ENCODE assay signal across 8 cellular contexts in genomic region chr17:37047631-37048104, GRCh38.
DNase-seq lines count a peak whose midpoint lies in the region; ATAC-seq and TF ChIP-seq lines count a peak whose summit lies in the region.

No MANE protein-coding gene starts in this region.

- no peaks in the 10 kb centered on the region for H3K9me3 ChIP-seq in AG04450 (ENCODE audit: control insufficient read depth, insufficient read depth, low read length)

- TF ChIP-seq CTCF in AG04450 (IDR thresholded peaks at IDR 0.05; ENCODE audit: low read depth, low read length) (peak; percentile 90), cardiac fibroblast (IDR thresholded peaks at IDR 0.05; ENCODE audit: low read depth, low read length) (peak; percentile 91)

- H3K4me3 ChIP-seq in AG04450 (ENCODE audit: low read depth, low read length) (no peak overlapping the region), H7 (ENCODE audit: insufficient read depth, low read depth, low read length) (no peak overlapping the region), cardiac fibroblast (replicated peaks in 1 of 2; ENCODE audit: low read depth in 2 of 2, low read length in 2 of 2) (no peak overlapping the region)

- ATAC-seq in GM19397 (IDR thresholded peaks at IDR 0.05; ENCODE audit: unreplicated experiment): no peak

- peak; percentile 57 for DNase-seq in AG04450 (ENCODE audit: low read depth, low spot score)
- DNase-seq in H7: peak; percentile 89
- DNase-seq in NCI-H345 treated with DMSO at 0.1 percent for 48 hours (lab: John Stamatoyannopoulos, UW; ENCODE audit: unreplicated experiment): peak; percentile 47
- DNase-seq in activated CD4-positive, CD25-positive, alpha-beta regulatory T cell treated with anti-CD3 and anti-CD28 coated beads, Interleukin-2, amount 50 U/mL, for 16 hours (ENCODE audit: low read depth, low spot score): peak; percentile 68
- peak; percentile 90 for DNase-seq in cardiac fibroblast (ENCODE audit: low read depth in 2 of 2)
- peak; percentile 96 for DNase-seq in islet precursor cell
- DNase-seq in stimulated activated CD4-positive, alpha-beta T cell treated with anti-CD3 and anti-CD28 coated beads, Interleukin-1b, Interleukin-23, amount 100 ng/mL, for 24 hours (ENCODE audit: low read depth in 4 of 4, low spot score in 1 of 4): peak; percentile 32 to 76 (median 59)

- CTCF ChIA-PET in AG04450 (lab: Charles Lee): interaction anchor here (0.6 to 5.3 kb wide), 76 partner anchors 7 to 449 kb away, joined by 3 to 103 read pairs (median 4); partner anchors contain the start of genes AATF and MRM1

- H3K27ac ChIP-seq in AG04450 (ENCODE audit: low read depth, low read length): no peak overlapping the region

- no peaks in the 10 kb centered on the region for H3K36me3 ChIP-seq in H7 (replicated peaks; ENCODE audit: control insufficient read depth, insufficient read depth, low read length)

- POLR2A ChIA-PET in AG04450 (lab: Yijun Ruan, JAX): interaction anchor here (0.5 kb wide), 1 partner anchor 104 kb away, joined by 7 read pairs; no protein-coding TSS in a partner anchor

- H3K27me3 ChIP-seq in AG04450 (ENCODE audit: control insufficient read depth, insufficient read depth, low read length) (no peaks in the 10 kb centered on the region), H7 (ENCODE audit: control insufficient read depth, insufficient read depth, low read length) (no peaks in the 10 kb centered on the region)
